Comparison of ENCODE assay signal across 21 cellular contexts in genomic region chr1:185598326-185598725, GRCh38.
DNase-seq lines count a peak whose midpoint lies in the region; ATAC-seq, FAIRE-seq and TF ChIP-seq lines count a peak whose summit lies in the region.
"Had no signal": no experiment of that assay in that cellular context is flagged by ENCODE, and none has a peak within 500 bp of the region (broad histone marks: within the 10 kb centered on the region; RNA-seq: fewer than 3 reads in every experiment).

No MANE protein-coding gene starts in this region.

- WGBS in smooth muscle cell (ENCODE audit: low lambda C conversion rate), result 74% methylated on average over 1 of the region's 1 CpG
- 71 to 98% (median 81%) methylated on average over 1 of the region's 1 CpG for WGBS in small intestine, 3 donors

- no peak for TF ChIP-seq CTCF in smooth muscle cell (IDR thresholded peaks at IDR 0.05; ENCODE audit: borderline replicate concordance, insufficient read depth, poor library complexity, severe bottlenecking)

- H3K4me2 ChIP-seq in Karpas-422 (ENCODE audit: low read depth, low read length, poor library complexity, severe bottlenecking) (peak overlapping the region; percentile 17), smooth muscle cell (no peak overlapping the region)
- H3K4me2 ChIP-seq: SK-N-SH had no signal

- peak overlapping the region; percentile 50 for H3K27ac ChIP-seq in Karpas-422 (ENCODE audit: low read length)
- H3K27ac ChIP-seq in smooth muscle cell (ENCODE audit: low read depth), result no peak overlapping the region
- no peak overlapping the region for H3K27ac ChIP-seq in small intestine (ENCODE audit: low read depth in 1 of 2, low read length in 1 of 2)
- H3K27ac ChIP-seq in substantia nigra (ENCODE audit: low read depth, low read length, poor library complexity, severe bottlenecking), result no peak overlapping the region
- H3K27ac ChIP-seq: C4-2B had no signal

- peak; percentile 71 for FAIRE-seq in TTC549 (lab: Jason Lieb, UNC)
- no peak for FAIRE-seq in small intestine (lab: Jason Lieb, UNC)
- FAIRE-seq: GM12878, GM19239, HTR-8/SVneo had no signal

- no peak for ATAC-seq in GM18909 (IDR thresholded peaks at IDR 0.05; ENCODE audit: poor library complexity, unreplicated experiment)
- ATAC-seq: GM12878, HCT116, PC-3, T-helper 17 cell had no signal

- H3K27me3 ChIP-seq in Karpas-422 (ENCODE audit: low read length) (no peaks in the 10 kb centered on the region), smooth muscle cell (ENCODE audit: low read depth) (no peaks in the 10 kb centered on the region), small intestine (ENCODE audit: control insufficient read depth in 2 of 2, insufficient read depth in 2 of 2, low read length in 2 of 2) (no peaks in the 10 kb centered on the region)
- H3K27me3 ChIP-seq: MG63 had no signal

- no peaks in the 10 kb centered on the region for H4K20me1 ChIP-seq in Karpas-422 (ENCODE audit: insufficient read depth, low read depth, low read length)
- no peaks in the 10 kb centered on the region for H4K20me1 ChIP-seq in smooth muscle cell (ENCODE audit: low read depth)

- H3K9ac ChIP-seq in Karpas-422 (ENCODE audit: low read length), result no peak overlapping the region
- H3K9ac ChIP-seq in smooth muscle cell (ENCODE audit: low read depth), result no peak overlapping the region
- H3K9ac ChIP-seq: SK-N-SH had no signal

- H3K79me2 ChIP-seq in Karpas-422 (ENCODE audit: low read length) (no peaks in the 10 kb centered on the region), smooth muscle cell (ENCODE audit: low read depth) (no peaks in the 10 kb centered on the region)

- no peaks in the 10 kb centered on the region for H3F3A ChIP-seq in smooth muscle cell (ENCODE audit: low read depth)

- no peaks in the 10 kb centered on the region for H3K9me3 ChIP-seq in Karpas-422 (ENCODE audit: low read length)
- no peaks in the 10 kb centered on the region for H3K9me3 ChIP-seq in smooth muscle cell (replicated peaks; ENCODE audit: low read depth)
- H3K9me3 ChIP-seq in small intestine (ENCODE audit: control insufficient read depth, low read depth), result no peaks in the 10 kb centered on the region
- H3K9me3 ChIP-seq: Caco-2, MG63, SK-N-SH had no signal

- H3K4me3 ChIP-seq in Karpas-422 (ENCODE audit: low read length) (no peak overlapping the region), smooth muscle cell (no peak overlapping the region), small intestine (ENCODE audit: low read depth in 1 of 2, low read length in 2 of 2) (no peak overlapping the region)
- H3K4me3 ChIP-seq: GM12878, MG63 had no signal

- peaks cover 69% of the 10 kb centered on the region for H3K4me1 ChIP-seq in Karpas-422 (ENCODE audit: low read length)
- H3K4me1 ChIP-seq in smooth muscle cell (ENCODE audit: low read depth), result no peaks in the 10 kb centered on the region
- H3K4me1 ChIP-seq in small intestine (ENCODE audit: control insufficient read depth in 2 of 2, insufficient read depth in 1 of 2, low read depth in 1 of 2, low read length in 1 of 2), result peaks cover 0 to 5% of the 10 kb centered on the region in 2 donors

- no peak overlapping the region for H2AFZ ChIP-seq in Karpas-422 (ENCODE audit: low read length)
- H2AFZ ChIP-seq in smooth muscle cell (ENCODE audit: low read depth), result peak overlapping the region; percentile 36

- DNase-seq in Karpas-422 (peak; percentile 61), NOMO-1 treated with dmso at 0.1 percent for 144 hours (lab: John Stamatoyannopoulos, UW; ENCODE audit: unreplicated experiment) (peak; percentile 52), smooth muscle cell (lab: John Stamatoyannopoulos, UW; ENCODE audit: unreplicated experiment) (no peak), small intestine (no peak), substantia nigra (lab: John Stamatoyannopoulos, UW) (no peak), globus pallidus (ENCODE audit: low spot score) (no peak)
- DNase-seq: Caco-2, MG63, NCI-H1436, NCI-H2081, NCI-H510A treated with DMSO at 0.1 percent for 48 hours, PC-3, SK-N-SH, T-helper 17 cell had no signal

- no peaks in the 10 kb centered on the region for H3K36me3 ChIP-seq in Karpas-422 (ENCODE audit: insufficient read depth, low read length)
- H3K36me3 ChIP-seq in smooth muscle cell (ENCODE audit: low read depth), result no peaks in the 10 kb centered on the region
- H3K36me3 ChIP-seq in small intestine (ENCODE audit: control insufficient read depth in 2 of 2, insufficient read depth in 2 of 2, low read length in 2 of 2), result no peaks in the 10 kb centered on the region
- H3K36me3 ChIP-seq: MG63 had no signal

- H3K9me2 ChIP-seq in Karpas-422 (replicated peaks; ENCODE audit: insufficient read depth, low read length), result no peaks in the 10 kb centered on the region
- H3K9me2 ChIP-seq: SK-N-SH had no signal

Comparison
In these comparisons a context has a peak if more than half of its experiments do, and no peak if none do; other contexts are left out.
1. DNase-seq: peak in Karpas-422 (single experiment) and NOMO-1 treated with dmso at 0.1 percent for 144 hours (single experiment); none in smooth muscle cell (single experiment), small intestine (single experiment), substantia nigra (0 of 49) and globus pallidus (single experiment).